Comparison of ENCODE assay signal across 8 cellular contexts in genomic region chr11:88175707-88176066, GRCh38. TPM values are rescaled to one million over a fixed set of nuclear protein-coding genes. Genes with fewer than 3 reads are reported as not detected.
DNase-seq lines count a peak whose midpoint lies in the region; ATAC-seq and TF ChIP-seq lines count a peak whose summit lies in the region.

No MANE protein-coding gene starts in this region.

- peak overlapping the region; percentile 39 to 69 (median 60) for H3K4me3 ChIP-seq in breast epithelium

- H3K27me3 ChIP-seq in breast epithelium, result no peaks in the 10 kb centered on the region

- peak overlapping the region; percentile 90 to 98 (median 96) for H3K27ac Mint-ChIP-seq in nephron

- no peaks in the 10 kb centered on the region for H3K36me3 ChIP-seq in breast epithelium

- no peaks in the 10 kb centered on the region for H3K36me3 Mint-ChIP-seq in nephron (ENCODE audit: low read depth)

- peak overlapping the region; percentile 72 to 81 for H3K27ac ChIP-seq in breast epithelium

- H3K4me3 Mint-ChIP-seq in nephron, result peak overlapping the region; percentile 84 to 93 (median 89)

- DNase-seq in GM13976 (ENCODE audit: low spot score) (peak; percentile 26), breast epithelium (ENCODE audit: low spot score in 2 of 2) (no peak), kidney tubule cell (ENCODE audit: low spot score) (no peak), NCI-H2081 (lab: John Stamatoyannopoulos, UW) (no peak), EL (no peak)

- intact Hi-C loops in breast epithelium (cut with DNase I; ENCODE audit: low total_unique reads), result no loop called here

- TF ChIP-seq POLR2A in breast epithelium (IDR thresholded peaks at IDR 0.05), result no peak

- ATAC-seq in HG02943 (IDR thresholded peaks at IDR 0.05; ENCODE audit: low read depth, unreplicated experiment), result peak; percentile 31
- no peak for ATAC-seq in HG03521 (IDR thresholded peaks at IDR 0.05; ENCODE audit: unreplicated experiment)

- H3K4me1 ChIP-seq in breast epithelium, result peaks cover 0 to 3% of the 10 kb centered on the region in 2 donors

- in situ Hi-C loops in GM13976 (cut with MboI; ENCODE audit: low sequenced_read_pairs, unreplicated experiment), result no loop called here

- peaks cover 63% of the 10 kb centered on the region for H3K4me1 Mint-ChIP-seq in nephron

- no peaks in the 10 kb centered on the region for H3K9me3 ChIP-seq in breast epithelium

- H3K9me3 Mint-ChIP-seq in nephron, result no peaks in the 10 kb centered on the region

- TF ChIP-seq CTCF in GM13976 (IDR thresholded peaks at IDR 0.05; ENCODE audit: borderline replicate concordance, control extremely low read depth, extremely low read depth, insufficient read depth, missing control alignments) (no peak), breast epithelium (IDR thresholded peaks at IDR 0.05) (no peak), nephron (IDR thresholded peaks at IDR 0.05; ENCODE audit: unreplicated experiment in 3 of 3) (no peak)

- peaks cover 7% of the 10 kb centered on the region for H3K27me3 Mint-ChIP-seq in nephron (ENCODE audit: low read depth)

RNA-seq across cellular contexts. Expression of gene RAB38, which starts 0.4 kb away (rescaled TPM):
- total RNA-seq in breast epithelium, result 10 to 100 TPM in 1 of 3 donors, 1 to 10 TPM in 2; 1.6 to 14.8 (median 5.2) TPM
